Comparison of ENCODE assay signal across 8 cellular contexts in the genomic region with DNA sequence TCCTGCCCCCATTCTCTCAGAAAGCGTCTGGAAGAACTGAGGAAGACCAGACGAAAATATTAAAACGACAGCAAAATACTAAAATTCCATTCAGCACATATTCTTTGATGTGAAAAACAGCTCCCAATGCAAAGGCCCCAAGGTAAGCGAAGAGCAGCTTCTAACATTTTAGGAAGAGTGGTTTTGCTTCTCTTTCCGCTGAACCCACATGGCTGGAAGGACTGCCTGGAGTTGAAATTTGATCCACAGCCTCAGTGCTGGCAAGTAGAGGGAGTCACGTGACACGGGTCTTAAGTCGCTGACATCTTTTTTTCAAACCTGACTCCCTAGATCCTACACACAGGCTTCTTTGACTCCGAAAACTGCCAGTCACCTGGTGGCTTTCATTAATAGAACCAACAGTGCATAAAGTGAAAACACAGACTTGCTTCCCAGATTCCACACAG. TPM values are rescaled to one million over a fixed set of nuclear protein-coding genes. Genes with fewer than 3 reads are reported as not detected.
DNase-seq lines count a peak whose midpoint lies in the region; ATAC-seq lines count a peak whose summit lies in the region.

Gene FAM13A, minus strand, starts transcription at position 233 of the 446 bp plus-strand sequence. Its CDS starts 221 bp downstream, at position 12.

- DNase-seq in stimulated activated naive CD8-positive, alpha-beta T cell treated with anti-CD3 and anti-CD28 coated beads, Interleukin-15, Interleukin-2, amounts not matched to agents 100 U/mL and 50 U/mL, for 24 hours = no peak
- peak; percentile 91 for DNase-seq in HT1080 (ENCODE audit: low read depth)
- peak; percentile 96 for DNase-seq in OCI-M1 (lab: John Stamatoyannopoulos, UW)
- DNase-seq in dedifferentiated amniotic fluid mesenchymal stem cell (ENCODE audit: extremely low spot score) = peak; percentile 97
- DNase-seq in kidney glomerular epithelial cell (lab: John Stamatoyannopoulos, UW) = peak; percentile 89
- DNase-seq in smooth muscle cell of the brain vasculature (ENCODE audit: low read depth, low spot score) = peak; percentile 90
- no peak for DNase-seq in activated gamma-delta T cell (lab: John Stamatoyannopoulos, UW)

- peak within 1 kb of the TSS; percentile 47 for H3K4me3 Mint-ChIP-seq in stimulated activated naive CD8-positive, alpha-beta T cell treated with anti-CD3 and anti-CD28 coated beads, Interleukin-15, Interleukin-2, amounts not matched to agents 100 ng/mL and 50 ng/mL, for 24 hours

- no peaks in the 10 kb centered on the region for H3K36me3 Mint-ChIP-seq in stimulated activated naive CD8-positive, alpha-beta T cell treated with anti-CD3 and anti-CD28 coated beads, Interleukin-15, Interleukin-2, amounts not matched to agents 100 ng/mL and 50 ng/mL, for 24 hours (ENCODE audit: low read depth)

- ATAC-seq in stimulated activated naive CD8-positive, alpha-beta T cell treated with anti-CD3 and anti-CD28 coated beads, Interleukin-15, Interleukin-2, amounts not matched to agents 100 U/mL and 50 U/mL, for 24 hours = no peak

- peak within 1 kb of the TSS; percentile 7 for H3K27ac Mint-ChIP-seq in stimulated activated naive CD8-positive, alpha-beta T cell treated with anti-CD3 and anti-CD28 coated beads, Interleukin-15, Interleukin-2, amounts not matched to agents 100 ng/mL and 50 ng/mL, for 24 hours

- peaks cover 7% of the 10 kb centered on the region for H3K9me3 Mint-ChIP-seq in stimulated activated naive CD8-positive, alpha-beta T cell treated with anti-CD3 and anti-CD28 coated beads, Interleukin-15, Interleukin-2, amounts not matched to agents 100 ng/mL and 50 ng/mL, for 24 hours

- H3K27me3 Mint-ChIP-seq in stimulated activated naive CD8-positive, alpha-beta T cell treated with anti-CD3 and anti-CD28 coated beads, Interleukin-15, Interleukin-2, amounts not matched to agents 100 ng/mL and 50 ng/mL, for 24 hours = no peaks in the 10 kb centered on the region

- H3K4me1 Mint-ChIP-seq in stimulated activated naive CD8-positive, alpha-beta T cell treated with anti-CD3 and anti-CD28 coated beads, Interleukin-15, Interleukin-2, amounts not matched to agents 100 ng/mL and 50 ng/mL, for 24 hours (ENCODE audit: low read depth) = peaks cover 17% of the 10 kb centered on the region

RNA-seq across cellular contexts. Expression of gene FAM13A, which starts in this region (rescaled TPM):
- 11.1 and 11.4 TPM in 2 replicates for total RNA-seq in HT1080 (2014; rRNA removed; shearing (Covaris generic))
- polyA plus RNA-seq in HT1080 (2015; cell fraction: cytosol; rRNA removed) = 10.6 and 12.1 TPM in 2 replicates
- polyA plus RNA-seq in HT1080 (2015; cell fraction: nucleus; rRNA removed) = 15.2 and 16.5 TPM in 2 replicates

Comparison
In these comparisons a context has a peak if more than half of its experiments do, and no peak if none do; other contexts are left out.
1. DNase-seq: peak in HT1080 (single experiment), OCI-M1 (single experiment), dedifferentiated amniotic fluid mesenchymal stem cell (single experiment), kidney glomerular epithelial cell (single experiment) and smooth muscle cell of the brain vasculature (single experiment); none in stimulated activated naive CD8-positive, alpha-beta T cell treated with anti-CD3 and anti-CD28 coated beads, Interleukin-15, Interleukin-2, amounts not matched to agents 100 U/mL and 50 U/mL, for 24 hours (single experiment) and activated gamma-delta T cell (single experiment).